1 cellular context compared by ENCODE assay signal in genomic region chr4:150123073-150123472, GRCh38.
TF ChIP-seq lines count a peak whose summit lies in the region.

No MANE protein-coding gene starts in this region.

TF ChIP-seq in H1, 55 proteins besides CTCF, POLR2A, EP300 and RAD21 (continued from another document):
- no peak for TF ChIP-seq MAX (IDR thresholded peaks at IDR 0.05)
- no peak for TF ChIP-seq FOSL1 (IDR thresholded peaks at IDR 0.05; ENCODE audit: insufficient read depth, low read depth, low read length)
- no peak for TF ChIP-seq BACH1 (IDR thresholded peaks at IDR 0.05; ENCODE audit: low read length)
- TF ChIP-seq BRCA1 (IDR thresholded peaks at IDR 0.05; ENCODE audit: low read depth, low read length), result no peak
- no peak for TF ChIP-seq CHD7 (IDR thresholded peaks at IDR 0.05; ENCODE audit: insufficient replicate concordance, low read length)
- TF ChIP-seq ATF2 (IDR thresholded peaks at IDR 0.05; ENCODE audit: low read length), result no peak
- TF ChIP-seq CHD1 (IDR thresholded peaks at IDR 0.05; ENCODE audit: low read depth, low read length), result no peak
TF ChIP-seq in H1: peak in this region for 0.
